ENCODE assay signal across 8 cellular contexts in the genomic region with DNA sequence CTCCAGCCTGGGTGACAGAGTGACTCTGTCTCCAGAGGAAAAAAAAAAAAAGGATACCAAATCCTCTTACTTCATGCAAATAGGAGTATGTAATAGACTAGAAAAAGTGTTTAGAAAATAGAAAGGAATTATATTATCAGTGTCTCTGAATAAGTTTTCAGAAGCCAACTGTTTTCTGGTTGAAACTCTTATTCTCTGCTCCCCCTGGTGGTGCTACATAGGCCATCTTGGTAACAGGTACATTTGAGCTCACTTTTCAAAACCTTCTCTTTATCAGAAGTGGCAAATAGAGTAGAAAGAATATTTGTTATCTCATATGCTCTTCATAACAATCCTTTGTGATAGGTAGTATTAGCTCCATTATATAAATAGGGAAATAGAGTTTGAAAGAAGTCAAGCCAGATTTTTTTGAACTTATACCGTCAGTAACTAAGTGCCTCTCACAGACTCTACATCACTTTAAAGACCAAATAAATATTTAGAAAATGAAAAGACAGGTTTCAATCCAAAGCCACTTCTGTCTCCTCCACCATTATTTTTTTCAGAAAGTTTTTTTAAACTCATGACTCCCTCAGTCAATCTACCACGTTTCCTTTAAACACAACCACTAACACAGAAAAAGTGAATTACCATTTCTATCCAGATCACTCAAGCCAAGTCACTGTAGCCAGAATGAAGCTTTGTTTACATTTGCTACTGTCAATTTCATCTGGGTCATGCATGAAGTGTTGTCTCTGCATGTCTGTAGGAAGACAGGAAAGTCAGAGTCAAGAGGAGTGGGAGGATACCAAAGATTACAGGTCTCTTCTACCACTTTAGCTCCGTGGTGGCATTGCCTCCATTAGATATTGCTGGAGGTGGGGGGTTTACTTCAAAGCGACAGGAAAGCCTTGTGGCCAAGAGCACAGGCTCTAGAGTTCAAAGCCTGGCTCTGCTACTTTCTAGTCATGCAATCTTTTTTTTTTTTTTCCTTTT. TPM values are rescaled to one million over a fixed set of nuclear protein-coding genes. Genes with fewer than 3 reads are reported as not detected.
A peak's percentile ranks its signal among the peaks of the same experiment; 100 is the strongest.
DNase-seq lines count a peak whose midpoint lies in the region; ATAC-seq, FAIRE-seq and TF ChIP-seq lines count a peak whose summit lies in the region.

No MANE protein-coding gene starts in this region.

- no peaks in the 10 kb centered on the region for H4K20me1 ChIP-seq in DOHH2 (ENCODE audit: control insufficient read depth, insufficient read depth, low read depth, low read length)
- H4K20me1 ChIP-seq in HCT116 (ENCODE audit: insufficient read depth): no peaks in the 10 kb centered on the region
- no peaks in the 10 kb centered on the region for H4K20me1 ChIP-seq in PC-9 (ENCODE audit: insufficient read depth)
- no peaks in the 10 kb centered on the region for H4K20me1 ChIP-seq in keratinocyte (ENCODE audit: control insufficient read depth, extremely low read depth, insufficient read depth, low read length)

- peak; percentile 46 for ATAC-seq in HCT116

- H3K4me2 ChIP-seq in DOHH2 (ENCODE audit: low read length) (no peak overlapping the region), HCT116 (ENCODE audit: low read length) (no peak overlapping the region), PC-9 (no peak overlapping the region), keratinocyte (ENCODE audit: control insufficient read depth, extremely low read depth, insufficient read depth, low read depth, low read length) (no peak overlapping the region)

- H3K9me2 ChIP-seq in DOHH2 (replicated peaks; ENCODE audit: control insufficient read depth, low read length) (no peaks in the 10 kb centered on the region), HCT116 (ENCODE audit: insufficient read depth) (no peaks in the 10 kb centered on the region), PC-9 (ENCODE audit: insufficient read depth) (no peaks in the 10 kb centered on the region)

- TF ChIP-seq CTCF in DOHH2 (IDR thresholded peaks at IDR 0.05; ENCODE audit: low read depth, low read length, poor library complexity, severe bottlenecking) (peak; percentile 66), HCT116 (IDR thresholded peaks at IDR 0.05 in 2 of 3, conservative IDR thresholded peaks at IDR 0.05 in 1 of 3; ENCODE audit: borderline replicate concordance in 1 of 3, insufficient read depth in 1 of 3, low read depth in 2 of 3, low read length in 2 of 3) (peak; percentile 66 to 73 (median 73)), PC-9 (conservative IDR thresholded peaks at IDR 0.05) (peak; percentile 77), keratinocyte (optimal IDR thresholded peaks at IDR 0.05 in 1 of 3, IDR thresholded peaks at IDR 0.05 in 1 of 3, conservative IDR thresholded peaks at IDR 0.05 in 1 of 3; ENCODE audit: extremely low read depth in 1 of 3, insufficient read depth in 2 of 3, low read length in 3 of 3) (peak in 2 of 3 experiments; percentile 51 to 54), tibial artery (IDR thresholded peaks at IDR 0.05) (peak; percentile 31 to 35)

- no peak overlapping the region for H3K4me3 ChIP-seq in DOHH2 (ENCODE audit: low read length)
- H3K4me3 ChIP-seq in HCT116 (replicated peaks in 1 of 2; ENCODE audit: low read depth in 1 of 2, low read length in 2 of 2): no peak overlapping the region
- no peak overlapping the region for H3K4me3 ChIP-seq in PC-9
- H3K4me3 ChIP-seq in keratinocyte (ENCODE audit: control insufficient read depth in 2 of 3, extremely low read depth in 1 of 3, insufficient read depth in 2 of 3, low read depth in 1 of 3, low read length in 3 of 3): no peak overlapping the region
- H3K4me3 ChIP-seq in tibial artery: no peak overlapping the region

- no peaks in the 10 kb centered on the region for H3K27me3 Mint-ChIP-seq in activated naive CD4-positive, alpha-beta T cell treated with anti-CD3 and anti-CD28 coated beads, Interleukin-2, amount 50 U/mL, for 24 hours

- peak overlapping the region; percentile 2 for H3K4me3 Mint-ChIP-seq in activated naive CD4-positive, alpha-beta T cell treated with anti-CD3 and anti-CD28 coated beads, Interleukin-2, amount 50 U/mL, for 24 hours

- H3K9me3 ChIP-seq in DOHH2 (ENCODE audit: control insufficient read depth, insufficient read depth, low read length): no peaks in the 10 kb centered on the region
- no peaks in the 10 kb centered on the region for H3K9me3 ChIP-seq in HCT116 (ENCODE audit: control insufficient read depth in 1 of 2, insufficient read depth in 1 of 2, low read depth in 1 of 2, low read length in 2 of 2)
- H3K9me3 ChIP-seq in PC-9 (ENCODE audit: insufficient read depth, low read depth): no peaks in the 10 kb centered on the region
- H3K9me3 ChIP-seq in keratinocyte (ENCODE audit: control insufficient read depth, low read depth, low read length): no peaks in the 10 kb centered on the region
- H3K9me3 ChIP-seq in tibial artery: no peaks in the 10 kb centered on the region

- H3K36me3 ChIP-seq in DOHH2 (ENCODE audit: control insufficient read depth, low read length): no peaks in the 10 kb centered on the region
- no peaks in the 10 kb centered on the region for H3K36me3 ChIP-seq in HCT116 (ENCODE audit: control insufficient read depth in 1 of 2, insufficient read depth in 2 of 2, low read length in 2 of 2)
- H3K36me3 ChIP-seq in PC-9 (ENCODE audit: low read depth): no peaks in the 10 kb centered on the region
- H3K36me3 ChIP-seq in keratinocyte (ENCODE audit: control insufficient read depth in 2 of 2, extremely low read depth in 1 of 2, insufficient read depth in 2 of 2, low read length in 2 of 2): no peaks in the 10 kb centered on the region
- H3K36me3 ChIP-seq in tibial artery: no peaks in the 10 kb centered on the region

- no peaks in the 10 kb centered on the region for H3K9me3 Mint-ChIP-seq in activated naive CD4-positive, alpha-beta T cell treated with anti-CD3 and anti-CD28 coated beads, Interleukin-2, amount 50 U/mL, for 24 hours

- TF ChIP-seq POLR2A in HCT116 (IDR thresholded peaks at IDR 0.05; ENCODE audit: borderline replicate concordance, extremely low read depth, insufficient read depth, insufficient read length): no peak

- no peaks in the 10 kb centered on the region for H3K27me3 ChIP-seq in DOHH2 (ENCODE audit: control insufficient read depth, low read length)
- H3K27me3 ChIP-seq in HCT116 (ENCODE audit: insufficient read depth, low read length): no peaks in the 10 kb centered on the region
- no peaks in the 10 kb centered on the region for H3K27me3 ChIP-seq in PC-9 (ENCODE audit: insufficient read depth, low read depth)
- no peaks in the 10 kb centered on the region for H3K27me3 ChIP-seq in keratinocyte (ENCODE audit: control insufficient read depth, extremely low read depth, insufficient read depth, low read length)
- no peaks in the 10 kb centered on the region for H3K27me3 ChIP-seq in tibial artery

- CTCF ChIA-PET in HCT116 (lab: Charles Lee) (interaction anchor here (0.7 to 5.9 kb wide), 23 partner anchors 9 to 450 kb away, joined by 3 to 94 read pairs (median 5); no protein-coding TSS in a partner anchor), PC-9 (lab: Charles Lee) (interaction anchor here (0.5 to 1.6 kb wide), 11 partner anchors 26 to 1225 kb away, joined by 3 to 12 read pairs (median 5); no protein-coding TSS in a partner anchor)

- BruUV-seq in HCT116 (replicated peaks; lab: Mats Ljungman, UMichigan) (no TSS peak), PC-9 (replicated peaks; lab: Mats Ljungman, UMichigan) (no TSS peak)

- dilution Hi-C loops in keratinocyte (cut with MboI; ENCODE audit: extremely low pct_ligation_motif_present, low sequenced_read_pairs): no loop called here

- no peaks in the 10 kb centered on the region for H3K79me2 ChIP-seq in DOHH2 (ENCODE audit: control insufficient read depth, low read length)
- no peaks in the 10 kb centered on the region for H3K79me2 ChIP-seq in HCT116 (ENCODE audit: insufficient read depth, low read length)
- no peaks in the 10 kb centered on the region for H3K79me2 ChIP-seq in PC-9 (ENCODE audit: low read depth)
- H3K79me2 ChIP-seq in keratinocyte (ENCODE audit: control insufficient read depth, insufficient read depth, low read length): no peaks in the 10 kb centered on the region

- H2AFZ ChIP-seq in HCT116 (ENCODE audit: low read depth, low read length, poor library complexity, severe bottlenecking) (peak overlapping the region; percentile 6), PC-9 (no peak overlapping the region), keratinocyte (ENCODE audit: control insufficient read depth, low read length) (no peak overlapping the region)

- peak overlapping the region; percentile 62 for H3K27ac Mint-ChIP-seq in activated naive CD4-positive, alpha-beta T cell treated with anti-CD3 and anti-CD28 coated beads, Interleukin-2, amount 50 U/mL, for 24 hours

- no peaks in the 10 kb centered on the region for H3K36me3 Mint-ChIP-seq in activated naive CD4-positive, alpha-beta T cell treated with anti-CD3 and anti-CD28 coated beads, Interleukin-2, amount 50 U/mL, for 24 hours

- intact Hi-C loops in HCT116 (cut with micrococcal nuclease): loop anchor here (1.0 kb wide), 1 partner anchor 447 kb away; no protein-coding TSS in a partner anchor
- intact Hi-C loops in PC-9 (cut with micrococcal nuclease; ENCODE audit: unreplicated experiment): loop anchor here (1.0 to 10.0 kb wide), 3 partner anchors 157 to 445 kb away; a partner anchor contains a TSS
- intact Hi-C loops in tibial artery (cut with DNase I; ENCODE audit: low total_unique reads): no loop called here

- peak; percentile 19 for DNase-seq in HCT116 (ENCODE audit: low read depth, low spot score)
- peak in 1 of 2 experiments; percentile 21 for DNase-seq in PC-9
- DNase-seq in keratinocyte (ENCODE audit: low read depth, low spot score): no peak
- no peak for DNase-seq in tibial artery
- no peak for DNase-seq in HK-2 (ENCODE audit: unreplicated experiment)
- no peak for DNase-seq in GF-D8 (lab: John Stamatoyannopoulos, UW)

- RAD21 ChIA-PET in HCT116 (lab: Charles Lee; ENCODE audit: low non-redundant PET in 1 of 2, low total read pairs in 2 of 2, uncharacterized antibody in 2 of 2, unreplicated experiment in 2 of 2): interaction anchor here in 1 of 2 experiments (0.7 to 1.4 kb wide), 3 partner anchors 128 to 447 kb away, joined by 3 to 5 read pairs (median 3); no protein-coding TSS in a partner anchor

- H3K4me1 ChIP-seq in DOHH2 (ENCODE audit: control insufficient read depth, low read length) (peaks cover 8% of the 10 kb centered on the region), HCT116 (ENCODE audit: control insufficient read depth in 1 of 2, insufficient read depth in 2 of 2, low read length in 2 of 2) (no peaks in the 10 kb centered on the region), PC-9 (replicated peaks; ENCODE audit: insufficient read depth) (no peaks in the 10 kb centered on the region), keratinocyte (ENCODE audit: control insufficient read depth, extremely low read depth, insufficient read depth, low read length) (no peaks in the 10 kb centered on the region), tibial artery (no peaks in the 10 kb centered on the region)

- no peak overlapping the region for H3K9ac ChIP-seq in HCT116 (ENCODE audit: low read length)
- H3K9ac ChIP-seq in keratinocyte (ENCODE audit: control insufficient read depth, extremely low read depth, insufficient read depth, low read length): no peak overlapping the region

- peak; percentile 82 for FAIRE-seq in keratinocyte (lab: Jason Lieb, UNC)

- peaks cover 31% of the 10 kb centered on the region for H3K4me1 Mint-ChIP-seq in activated naive CD4-positive, alpha-beta T cell treated with anti-CD3 and anti-CD28 coated beads, Interleukin-2, amount 50 U/mL, for 24 hours

- TF ChIP-seq RAD21 in HCT116 (IDR thresholded peaks at IDR 0.05; ENCODE audit: low read depth): peak; percentile 57

- H3F3A ChIP-seq in DOHH2 (ENCODE audit: control insufficient read depth, insufficient read depth) (no peaks in the 10 kb centered on the region), PC-9 (ENCODE audit: insufficient read depth, low read depth) (no peaks in the 10 kb centered on the region)

- no peaks in the 10 kb centered on the region for H3K9me1 ChIP-seq in keratinocyte (ENCODE audit: control insufficient read depth, extremely low read depth, insufficient read depth, low read length)

- no peak overlapping the region for H3K27ac ChIP-seq in DOHH2 (ENCODE audit: low read depth, low read length)
- H3K27ac ChIP-seq in HCT116 (ENCODE audit: low read depth, low read length): no peak overlapping the region
- H3K27ac ChIP-seq in PC-9: no peak overlapping the region
- no peak overlapping the region for H3K27ac ChIP-seq in keratinocyte (ENCODE audit: control insufficient read depth, insufficient read depth, low read length)
- no peak overlapping the region for H3K27ac ChIP-seq in tibial artery

- POLR2A ChIA-PET in HCT116 (lab: Charles Lee): interaction anchor here (0.6 to 2.0 kb wide), 3 partner anchors 63 to 289 kb away, joined by 3 to 6 read pairs (median 4); no protein-coding TSS in a partner anchor
- POLR2A ChIA-PET in PC-9 (lab: Charles Lee; ENCODE audit: unreplicated experiment): interaction anchor here (0.5 to 0.6 kb wide), 5 partner anchors 64 to 679 kb away, joined by 3 to 4 read pairs (median 4); no protein-coding TSS in a partner anchor

RNA-seq across cellular contexts. Expression of a gene that starts 45.6 kb away (rescaled TPM):
- total RNA-seq in HCT116 (2021; ENCODE audit: unreplicated experiment): not detected
- polyA plus RNA-seq in HCT116 (2012): not detected in 2 replicates
- total RNA-seq in PC-9 (2021): not detected in 2 replicates
- 0.03 TPM in 1 of 3 replicates, not detected in the others for polyA plus RNA-seq in keratinocyte
- not detected for polyA plus RNA-seq in keratinocyte (2011; ENCODE audit: low read depth)
- 0.05 TPM in 1 of 2 replicates, not detected in the other for polyA plus RNA-seq in keratinocyte (2011; cell fraction: cytosol; rRNA removed)
- 0.04 and 0.09 TPM in 2 replicates for polyA plus RNA-seq in keratinocyte (2011; cell fraction: nucleus; rRNA removed)
- polyA plus RNA-seq in keratinocyte (2012; ENCODE audit: low replicate concordance): not detected in 2 replicates
- polyA minus RNA-seq in keratinocyte: 0.10 TPM in 1 of 3 replicates, not detected in the others
- not detected for polyA minus RNA-seq in keratinocyte (2011; cell fraction: cytosol; rRNA and poly(A)+ RNA removed)
- polyA minus RNA-seq in keratinocyte (2011; cell fraction: nucleus; rRNA and poly(A)+ RNA removed): not detected in 2 replicates
